27 cellular contexts compared by ENCODE assay signal in the genomic region with DNA sequence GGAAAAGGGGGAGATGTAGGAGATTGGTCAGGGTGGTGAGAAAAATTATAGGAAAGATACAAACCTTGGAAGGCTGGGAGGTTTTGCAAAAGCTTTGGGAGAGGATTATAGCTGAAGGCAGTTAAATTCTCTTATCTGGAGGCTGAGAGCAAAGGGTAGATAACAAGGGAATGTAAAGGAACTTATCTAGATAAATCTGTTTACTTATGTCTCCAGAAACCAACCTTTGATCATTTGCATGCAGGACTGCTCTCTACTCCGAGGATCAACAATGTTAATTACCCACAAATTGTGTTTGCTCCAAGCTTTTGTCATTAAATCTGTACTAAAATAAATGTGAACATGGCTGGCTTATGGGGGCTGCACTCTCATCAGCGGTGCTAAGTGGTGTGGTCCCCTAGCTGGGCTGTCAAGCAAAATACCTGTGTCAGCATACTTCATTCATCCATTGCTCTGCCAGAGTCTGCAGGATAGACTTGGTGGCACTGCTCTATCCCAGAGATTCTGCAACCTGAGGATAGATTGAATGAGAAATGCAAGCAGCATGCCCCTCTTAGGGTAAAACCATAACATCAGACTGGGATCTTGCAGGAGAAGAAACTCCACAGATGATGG.
"Had no signal": no experiment of that assay in that cellular context is flagged by ENCODE, and none has a peak within 500 bp of the region (broad histone marks: within the 10 kb centered on the region; RNA-seq: fewer than 3 reads in every experiment).

No MANE protein-coding gene starts in this region.

- H3K9ac ChIP-seq: neural progenitor cell, parathyroid adenoma had no signal

- H3K36me3 ChIP-seq: gastroesophageal sphincter, neural progenitor cell, right atrium auricular region, spleen, transverse colon had no signal

- H3K9me3 ChIP-seq: body of pancreas, testis, transverse colon had no signal

- H3K27me3 ChIP-seq: body of pancreas, gastroesophageal sphincter, neural progenitor cell, right atrium auricular region, spleen, testis, transverse colon had no signal

- FAIRE-seq: endothelial cell of umbilical vein, kidney had no signal

- ATAC-seq: activated CD8-positive, alpha-beta memory T cell treated with anti-CD3 and anti-CD28 coated beads, Interleukin-2, amount 10 ng/mL, durations not matched to agents 7 days and 5 days; activated CD8-positive, alpha-beta T cell treated with anti-CD3 and anti-CD28 coated beads, Interleukin-2, amount 10 ng/mL, durations not matched to agents 7 days and 5 days; body of pancreas; effector memory CD8-positive, alpha-beta T cell; gastroesophageal sphincter; naive thymus-derived CD8-positive, alpha-beta T cell; WTC11 had no signal

- H3K4me1 ChIP-seq: body of pancreas, gastroesophageal sphincter, neural progenitor cell, parathyroid adenoma, right atrium auricular region, spleen, testis had no signal

- H3K27ac ChIP-seq: body of pancreas, coronary artery, gastroesophageal sphincter, neural progenitor cell, parathyroid adenoma, right atrium auricular region, spleen, testis had no signal

- H3K4me3 ChIP-seq: body of pancreas, coronary artery, gastroesophageal sphincter, neural progenitor cell, right atrium auricular region, spleen, testis, transverse colon had no signal

- DNase-seq: activated CD4-positive, alpha-beta T cell treated with anti-CD3 and anti-CD28 coated beads for 1 hour; activated CD4-positive, alpha-beta T cell treated with anti-CD3 and anti-CD28 coated beads, Interleukin-2, amount 50 U/mL, for 1 hour; activated CD8-positive, alpha-beta memory T cell treated with anti-CD3 and anti-CD28 coated beads, Interleukin-2, amount 10 ng/mL, durations not matched to agents 7 days and 5 days; activated CD8-positive, alpha-beta T cell treated with anti-CD3 and anti-CD28 coated beads, Interleukin-2, amount 10 ng/mL, durations not matched to agents 7 days and 5 days; activated T-cell treated with anti-CD3 and anti-CD28 coated beads, Interleukin-2, amount 50 U/mL, for 48 hours; aorta; body of pancreas; effector memory CD8-positive, alpha-beta T cell; hypothalamus; immature natural killer cell; kidney; midbrain; naive thymus-derived CD8-positive, alpha-beta T cell; occipital lobe; spleen; stimulated activated CD4-positive, alpha-beta T cell treated with anti-CD3 and anti-CD28 coated beads, Interleukin-2, amount 100 ng/mL, for 48 hours; stimulated activated naive CD4-positive, alpha-beta T cell treated with Interleukin-2 at 50 U/mL for 16 hours; T-helper 2 cell; testis had no signal
